ENCODE assay signal across 8 cellular contexts in the genomic region with DNA sequence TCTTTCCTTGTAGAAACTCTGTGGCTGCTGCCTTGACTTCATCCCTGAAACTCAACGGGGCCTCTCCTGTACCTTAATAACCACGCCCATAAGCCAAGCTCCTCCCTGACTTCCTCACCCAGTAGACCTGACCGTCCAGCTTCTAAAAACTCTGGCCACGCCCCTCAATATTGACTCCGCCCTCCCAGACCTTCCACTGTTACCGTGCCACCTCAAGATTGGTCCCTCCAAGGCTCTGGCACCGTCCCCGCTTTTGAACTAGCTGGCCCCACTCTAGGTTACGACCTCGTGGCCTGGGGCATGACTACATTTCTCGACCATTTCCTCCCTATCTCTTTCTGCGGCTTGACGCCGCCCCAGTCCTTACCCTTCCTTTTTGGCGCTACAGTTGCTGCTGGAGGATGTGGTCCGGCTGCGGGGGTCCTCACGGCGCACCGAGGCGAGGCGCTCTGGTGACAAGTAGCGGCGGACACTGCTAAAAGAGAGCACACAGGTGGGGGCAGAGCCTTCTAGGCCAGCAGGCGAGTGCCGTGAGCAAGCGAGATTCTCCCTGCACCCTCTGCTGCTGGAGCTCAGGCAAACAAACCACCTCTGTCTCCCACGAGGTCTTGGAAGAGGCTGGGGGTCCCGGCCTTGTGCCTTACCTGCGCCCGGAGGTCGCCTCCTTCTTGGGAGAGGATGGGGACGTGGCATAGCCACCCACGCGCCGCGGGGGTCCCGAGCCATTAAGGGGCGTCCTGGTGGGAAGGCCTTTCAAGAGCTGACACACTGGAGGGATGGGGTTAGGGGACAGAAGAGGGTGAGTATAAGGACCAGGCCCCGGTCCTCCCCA. TPM values are rescaled to one million over a fixed set of nuclear protein-coding genes. Genes with fewer than 3 reads are reported as not detected.
DNase-seq lines count a peak whose midpoint lies in the region; ATAC-seq and TF ChIP-seq lines count a peak whose summit lies in the region.

No MANE protein-coding gene starts in this region.

- H3K9me3 Mint-ChIP-seq in Calu3 (ENCODE audit: low read depth, unreplicated experiment): peaks cover 7% of the 10 kb centered on the region

- no peak overlapping the region for H3K18ac ChIP-seq in trophoblast cell (ENCODE audit: low read length)

- peaks cover 15% of the 10 kb centered on the region for H3K79me1 ChIP-seq in trophoblast cell (ENCODE audit: low read length)

- peaks cover 54% of the 10 kb centered on the region for H3K4me1 Mint-ChIP-seq in Calu3 (ENCODE audit: low read depth, unreplicated experiment)

- H4K12ac ChIP-seq in trophoblast cell (ENCODE audit: low read depth, low read length): no peak overlapping the region

- peak overlapping the region; percentile 71 for H2AFZ ChIP-seq in trophoblast cell (ENCODE audit: insufficient read depth, low read length, poor library complexity)

- H3K4me3 ChIP-seq in trophoblast cell (ENCODE audit: low read depth, low read length): peak overlapping the region; percentile 40
- H3K4me3 ChIP-seq in vagina: peak overlapping the region; percentile 34 to 56

- no peak overlapping the region for H2BK5ac ChIP-seq in trophoblast cell (ENCODE audit: low read depth, low read length, poor library complexity)

- no peak overlapping the region for H4K91ac ChIP-seq in trophoblast cell (ENCODE audit: low read depth, low read length)

- H3K14ac ChIP-seq in trophoblast cell (ENCODE audit: low read length): no peak overlapping the region

- H2BK120ac ChIP-seq in trophoblast cell (ENCODE audit: insufficient read depth, low read length, poor library complexity): no peak overlapping the region

- peaks cover 2% of the 10 kb centered on the region for H3K79me2 ChIP-seq in trophoblast cell (ENCODE audit: control insufficient read depth, insufficient read depth, low read length, poor library complexity)

- no peak overlapping the region for H2BK12ac ChIP-seq in trophoblast cell (ENCODE audit: low read length)

- peaks cover 9% of the 10 kb centered on the region for H3K27me3 ChIP-seq in trophoblast cell (ENCODE audit: insufficient read depth, low read length)
- no peaks in the 10 kb centered on the region for H3K27me3 ChIP-seq in vagina

- CTCF ChIA-PET in Calu3 (lab: Charles Lee): interaction anchor here (0.5 to 3.8 kb wide), 39 partner anchors 9 to 239 kb away, joined by 3 to 39 read pairs (median 4); a partner anchor contains a TSS

- WGBS in trophoblast cell (ENCODE audit: extremely low coverage, insufficient coverage, insufficient read length): no CpG with 5 or more reads among the region's 40 CpGs

- no peak overlapping the region for H2AK5ac ChIP-seq in trophoblast cell (ENCODE audit: low read length)

- peaks cover 75% of the 10 kb centered on the region for H3K36me3 Mint-ChIP-seq in Calu3 (ENCODE audit: insufficient read depth, unreplicated experiment)

- H3K4me1 ChIP-seq in trophoblast cell (ENCODE audit: control insufficient read depth in 1 of 2, insufficient read depth in 2 of 2, low read length in 2 of 2): peaks cover 22 to 31% of the 10 kb centered on the region in 2 experiments
- peaks cover 68% of the 10 kb centered on the region for H3K4me1 ChIP-seq in vagina

- H4K8ac ChIP-seq in trophoblast cell (ENCODE audit: low read depth, low read length): peak overlapping the region; percentile 23

- no peak for TF ChIP-seq POLR2A in vagina (IDR thresholded peaks at IDR 0.05)

- peak overlapping the region; percentile 53 for H3K4me2 ChIP-seq in trophoblast cell (ENCODE audit: low read length)

- H3K4ac ChIP-seq in trophoblast cell (ENCODE audit: low read depth, low read length): no peak overlapping the region

- DNase-seq in Calu3 (peak; percentile 98), KG1 (lab: John Stamatoyannopoulos, UW) (peak; percentile 89), SHP77 treated with DMSO at 0.1 percent for 48 hours (lab: John Stamatoyannopoulos, UW) (peak; percentile 90), head of caudate nucleus (peak in 26 of 42 donors; percentile 3 to 61 (median 30)), trophoblast cell (peak; percentile 83 to 84), vagina (ENCODE audit: extremely low spot score in 2 of 2) (no peak)
- DNase-seq in activated naive CD4-positive, alpha-beta T cell (lab: John Stamatoyannopoulos, UW): peak in 3 of 4 experiments; percentile 26 to 39 (median 31)

- H3K27me3 Mint-ChIP-seq in Calu3 (ENCODE audit: unreplicated experiment): peaks cover 15% of the 10 kb centered on the region

- no TSS peak for BruUV-seq in Calu3 (replicated peaks; lab: Mats Ljungman, UMichigan)

- H3K27ac Mint-ChIP-seq in Calu3 (ENCODE audit: unreplicated experiment): peak overlapping the region; percentile 89

- H3K27ac ChIP-seq in trophoblast cell (ENCODE audit: low read depth, low read length) (no peak overlapping the region), vagina (peak overlapping the region; percentile 77)

- no peak overlapping the region for H3K9ac ChIP-seq in trophoblast cell (ENCODE audit: low read length)

- no peak overlapping the region for H3K23ac ChIP-seq in trophoblast cell (ENCODE audit: low read length)

- TF ChIP-seq CTCF in Calu3 (IDR thresholded peaks at IDR 0.05; ENCODE audit: unreplicated experiment) (no peak), vagina (IDR thresholded peaks at IDR 0.05) (no peak)

- H3K36me3 ChIP-seq in trophoblast cell (ENCODE audit: control insufficient read depth in 1 of 2, insufficient read depth in 2 of 2, low read length in 2 of 2) (no peaks in the 10 kb centered on the region), vagina (no peaks in the 10 kb centered on the region)

- intact Hi-C loops in Calu3 (cut with micrococcal nuclease; ENCODE audit: unreplicated experiment): loop anchor here (1.0 to 5.0 kb wide), 6 partner anchors 27 to 149 kb away; a partner anchor contains a TSS
- intact Hi-C loops in head of caudate nucleus (cut with DNase I): loop anchor here (10.0 kb wide), 1 partner anchor 117 kb away; no protein-coding TSS in a partner anchor
- intact Hi-C loops in vagina (cut with DNase I): loop anchor here (1.0 to 5.0 kb wide), 2 partner anchors 34 to 117 kb away; no protein-coding TSS in a partner anchor

- H3K4me3 Mint-ChIP-seq in Calu3 (ENCODE audit: low read depth, unreplicated experiment): peak overlapping the region; percentile 63

- H3K9me3 ChIP-seq in trophoblast cell (ENCODE audit: insufficient read depth, low read depth, low read length) (peaks cover 2% of the 10 kb centered on the region), vagina (no peaks in the 10 kb centered on the region)

- peak; percentile 31 for ATAC-seq in GM21526 (IDR thresholded peaks at IDR 0.05; ENCODE audit: low FRiP score, unreplicated experiment)

RNA-seq across cellular contexts. Expression of a gene that starts 2.3 kb away (rescaled TPM):
- total RNA-seq in Calu3 (2022) (93.7 and 94.0 TPM in 2 replicates), vagina (74.9 TPM)
- polyA plus RNA-seq in trophoblast cell (2013): 15.0 and 16.5 TPM in 2 replicates

RNA-seq across cellular contexts. Expression of a gene that starts 26.5 kb away (rescaled TPM):
- 6.9 TPM in 2 replicates for total RNA-seq in Calu3 (2022)
- 0.60 and 0.99 TPM in 2 replicates for polyA plus RNA-seq in trophoblast cell (2013)
- total RNA-seq in vagina: 3.4 TPM

RNA-seq across cellular contexts. Expression of a gene that starts 39.5 kb away (rescaled TPM):
- total RNA-seq in Calu3 (2022) (not detected in 2 replicates), vagina (3.4 TPM)
- 0.03 TPM in 1 of 2 replicates, not detected in the other for polyA plus RNA-seq in trophoblast cell (2013)

RNA-seq across cellular contexts. Expression of a gene that starts 50.3 kb away (rescaled TPM):
- 603 and 663 TPM in 2 replicates for total RNA-seq in Calu3 (2022)
- polyA plus RNA-seq in trophoblast cell (2013): 1,318 and 1,337 TPM in 2 replicates
- total RNA-seq in vagina: 180 TPM

RNA-seq across cellular contexts. Expression of a gene that starts 51.0 kb away (rescaled TPM):
- total RNA-seq in Calu3 (2022) (20.4 and 20.7 TPM in 2 replicates), vagina (4.7 TPM)
- polyA plus RNA-seq in trophoblast cell (2013): 10.0 and 10.1 TPM in 2 replicates

Comparison
In these comparisons a context has a peak if more than half of its experiments do, and no peak if none do; other contexts are left out.
1. DNase-seq: peak in Calu3 (single experiment), KG1 (single experiment), SHP77 treated with DMSO at 0.1 percent for 48 hours (single experiment), activated naive CD4-positive, alpha-beta T cell (3 of 4), head of caudate nucleus (26 of 42) and trophoblast cell (2 of 2); none in vagina (0 of 2).